Comparison of ENCODE assay signal across 8 cellular contexts in genomic region chrX:7146703-7147430, GRCh38. TPM values are rescaled to one million over a fixed set of nuclear protein-coding genes. Genes with fewer than 3 reads are reported as not detected.
DNase-seq lines count a peak whose midpoint lies in the region; ATAC-seq, FAIRE-seq and TF ChIP-seq lines count a peak whose summit lies in the region.

No MANE protein-coding gene starts in this region.

- WGBS in trophoblast cell (ENCODE audit: extremely low coverage, insufficient coverage, insufficient read length) = no CpG with 5 or more reads among the region's 13 CpGs

- TF ChIP-seq CTCF in BE2C (IDR thresholded peaks at IDR 0.05; ENCODE audit: low read depth, low read length) (no peak), fibroblast of the aortic adventitia (IDR thresholded peaks at IDR 0.05; ENCODE audit: insufficient read depth, low read length) (no peak), D721Med (IDR thresholded peaks at IDR 0.05; ENCODE audit: insufficient read depth, missing control alignments) (no peak)

- H3K36me3 ChIP-seq in BE2C = no peaks in the 10 kb centered on the region
- no peaks in the 10 kb centered on the region for H3K36me3 ChIP-seq in trophoblast cell (ENCODE audit: control insufficient read depth in 1 of 2, insufficient read depth in 2 of 2, low read length in 2 of 2)

- no peak overlapping the region for H2AK5ac ChIP-seq in trophoblast cell (ENCODE audit: low read length)

- DNase-seq in BE2C = no peak
- peak; percentile 44 for DNase-seq in fibroblast of the aortic adventitia (ENCODE audit: low read depth)
- DNase-seq in trophoblast cell = peak; percentile 6 to 64
- DNase-seq in activated effector memory CD4-positive, alpha-beta T cell treated with anti-CD3 and anti-CD28 coated beads, Interleukin-2, amount 50 U/mL, for 16 hours = no peak
- no peak for DNase-seq in D721Med (ENCODE audit: insufficient read length, low spot score)

- ATAC-seq in GM18873 (IDR thresholded peaks at IDR 0.05; ENCODE audit: low FRiP score, unreplicated experiment) = peak; percentile 20
- peak; percentile 3 for ATAC-seq in HG03097 (IDR thresholded peaks at IDR 0.05; ENCODE audit: low FRiP score, unreplicated experiment)

- H2AFZ ChIP-seq in trophoblast cell (ENCODE audit: insufficient read depth, low read length, poor library complexity) = no peak overlapping the region

- H3K36me3 Mint-ChIP-seq in T-helper 1 cell treated with Interleukin-12 subunit alpha and Interleukin-12 subunit beta and Interleukin-4 antibody, amounts not matched to agents 30 μg/mL and 1 μg/mL, for 36 hours (ENCODE audit: low read depth) = peaks cover 2% of the 10 kb centered on the region

- H3K79me2 ChIP-seq in trophoblast cell (ENCODE audit: control insufficient read depth, insufficient read depth, low read length, poor library complexity) = peaks cover 4% of the 10 kb centered on the region

- H3K4me1 ChIP-seq in BE2C (no peaks in the 10 kb centered on the region), trophoblast cell (ENCODE audit: control insufficient read depth in 1 of 2, insufficient read depth in 2 of 2, low read length in 2 of 2) (peaks cover 0 to 3% of the 10 kb centered on the region in 2 experiments)

- H3K27me3 ChIP-seq in BE2C (no peaks in the 10 kb centered on the region), trophoblast cell (ENCODE audit: insufficient read depth, low read length) (no peaks in the 10 kb centered on the region)

- no peaks in the 10 kb centered on the region for H3K9me3 ChIP-seq in BE2C
- H3K9me3 ChIP-seq in trophoblast cell (ENCODE audit: insufficient read depth, low read depth, low read length) = no peaks in the 10 kb centered on the region

- no peak overlapping the region for H4K91ac ChIP-seq in trophoblast cell (ENCODE audit: low read depth, low read length)

- peak overlapping the region; percentile 81 for H3K4me2 ChIP-seq in trophoblast cell (ENCODE audit: low read length)

- no peak overlapping the region for H4K12ac ChIP-seq in trophoblast cell (ENCODE audit: low read depth, low read length)

- no peak overlapping the region for H2BK12ac ChIP-seq in trophoblast cell (ENCODE audit: low read length)

- H3K9me3 Mint-ChIP-seq in T-helper 1 cell treated with Interleukin-12 subunit alpha and Interleukin-12 subunit beta and Interleukin-4 antibody, amounts not matched to agents 30 μg/mL and 1 μg/mL, for 36 hours = no peaks in the 10 kb centered on the region

- no peak overlapping the region for H3K18ac ChIP-seq in trophoblast cell (ENCODE audit: low read length)

- no peak overlapping the region for H3K27ac ChIP-seq in trophoblast cell (ENCODE audit: low read depth, low read length)

- H3K4me3 ChIP-seq in BE2C (ENCODE audit: low read depth, low read length) (peak overlapping the region; percentile 77), fibroblast of the aortic adventitia (ENCODE audit: low read depth, low read length) (peak overlapping the region; percentile 98), trophoblast cell (ENCODE audit: low read depth, low read length) (peak overlapping the region; percentile 92)

- FAIRE-seq in D721Med (lab: Jason Lieb, UNC) = no peak

- H2BK120ac ChIP-seq in trophoblast cell (ENCODE audit: insufficient read depth, low read length, poor library complexity) = no peak overlapping the region

- peaks cover 3% of the 10 kb centered on the region for H3K79me1 ChIP-seq in trophoblast cell (ENCODE audit: low read length)

- H3K9ac ChIP-seq in trophoblast cell (ENCODE audit: low read length) = no peak overlapping the region

- no peak overlapping the region for H3K23ac ChIP-seq in trophoblast cell (ENCODE audit: low read length)

- no peaks in the 10 kb centered on the region for H3K27me3 Mint-ChIP-seq in T-helper 1 cell treated with Interleukin-12 subunit alpha and Interleukin-12 subunit beta and Interleukin-4 antibody, amounts not matched to agents 30 μg/mL and 1 μg/mL, for 36 hours (ENCODE audit: low read depth)

- H3K4me1 Mint-ChIP-seq in T-helper 1 cell treated with Interleukin-12 subunit alpha and Interleukin-12 subunit beta and Interleukin-4 antibody, amounts not matched to agents 30 μg/mL and 1 μg/mL, for 36 hours (ENCODE audit: low read depth) = peaks cover 11% of the 10 kb centered on the region

- no peak overlapping the region for H4K8ac ChIP-seq in trophoblast cell (ENCODE audit: low read depth, low read length)

- H3K14ac ChIP-seq in trophoblast cell (ENCODE audit: low read length) = no peak overlapping the region

- H3K27ac Mint-ChIP-seq in T-helper 1 cell treated with Interleukin-12 subunit alpha and Interleukin-12 subunit beta and Interleukin-4 antibody, amounts not matched to agents 30 μg/mL and 1 μg/mL, for 36 hours = peak overlapping the region; percentile 59

- H3K4ac ChIP-seq in trophoblast cell (ENCODE audit: low read depth, low read length) = no peak overlapping the region

- H2BK5ac ChIP-seq in trophoblast cell (ENCODE audit: low read depth, low read length, poor library complexity) = no peak overlapping the region

- peak overlapping the region; percentile 78 for H3K4me3 Mint-ChIP-seq in T-helper 1 cell treated with Interleukin-12 subunit alpha and Interleukin-12 subunit beta and Interleukin-4 antibody, amounts not matched to agents 30 μg/mL and 1 μg/mL, for 36 hours

RNA-seq across cellular contexts. Expression of gene STS, which starts 0.6 kb away (rescaled TPM):
- 0.97 TPM for polyA plus RNA-seq in BE2C (2012; ENCODE audit: insufficient read depth, insufficient read length, low read depth)
- 4.0 and 13.3 TPM in 2 replicates for total RNA-seq in fibroblast of the aortic adventitia (ENCODE audit: low replicate concordance)
- 61.0 and 67.8 TPM in 2 replicates for polyA plus RNA-seq in trophoblast cell (2013)

RNA-seq across cellular contexts. Expression of gene PUDP, which starts 1.1 kb away (rescaled TPM):
- 22.6 TPM for polyA plus RNA-seq in BE2C (2012; ENCODE audit: insufficient read depth, insufficient read length, low read depth)
- total RNA-seq in fibroblast of the aortic adventitia (ENCODE audit: low replicate concordance) = 7.5 and 12.4 TPM in 2 replicates
- 17.0 and 17.1 TPM in 2 replicates for polyA plus RNA-seq in trophoblast cell (2013)

Comparison
In these comparisons a context has a peak if more than half of its experiments do, and no peak if none do; other contexts are left out.
1. DNase-seq: peak in fibroblast of the aortic adventitia (single experiment) and trophoblast cell (2 of 2); none in BE2C (single experiment), activated effector memory CD4-positive, alpha-beta T cell treated with anti-CD3 and anti-CD28 coated beads, Interleukin-2, amount 50 U/mL, for 16 hours (single experiment) and D721Med (single experiment).
2. Peak in every context shown above with its lines, with median percentiles within 50 percentile points of each other: H3K4me3 ChIP-seq.